ENCODE assay signal across 1 cellular context in the genomic region with DNA sequence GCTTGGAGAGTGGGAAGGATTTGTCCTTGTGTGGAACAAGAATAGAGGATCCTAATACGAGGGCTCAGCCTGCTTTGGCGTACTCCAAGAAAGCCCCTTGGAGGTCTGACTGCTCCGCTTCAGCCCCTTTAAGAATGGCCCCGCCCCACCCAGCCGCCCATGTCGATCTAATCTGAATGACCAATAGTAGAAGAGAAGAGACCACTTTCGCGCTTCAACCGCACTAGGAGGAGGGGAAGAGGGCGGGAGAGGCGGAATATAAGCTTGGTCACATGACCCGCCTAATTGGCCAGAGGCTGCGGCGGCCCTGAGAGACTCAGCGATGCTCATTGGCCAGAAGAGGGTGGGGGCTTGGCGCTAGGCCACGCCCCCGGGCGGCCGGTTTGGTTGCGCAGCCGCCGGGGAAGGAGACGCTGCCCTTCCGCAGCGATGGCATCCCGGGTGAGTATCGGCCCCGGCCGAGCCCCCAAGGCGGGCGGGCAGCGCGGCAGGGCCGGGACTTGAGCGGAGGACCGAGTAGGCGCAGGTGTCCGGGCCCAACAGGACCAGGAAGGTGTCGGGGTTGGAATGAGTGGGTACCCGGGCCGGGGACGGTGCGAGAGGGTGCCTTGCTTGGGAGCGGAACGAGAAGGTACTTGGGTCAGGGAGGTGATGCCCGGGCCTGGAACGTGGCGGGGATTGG.
TF ChIP-seq lines count a peak whose summit lies in the region.

A gene with protein sequence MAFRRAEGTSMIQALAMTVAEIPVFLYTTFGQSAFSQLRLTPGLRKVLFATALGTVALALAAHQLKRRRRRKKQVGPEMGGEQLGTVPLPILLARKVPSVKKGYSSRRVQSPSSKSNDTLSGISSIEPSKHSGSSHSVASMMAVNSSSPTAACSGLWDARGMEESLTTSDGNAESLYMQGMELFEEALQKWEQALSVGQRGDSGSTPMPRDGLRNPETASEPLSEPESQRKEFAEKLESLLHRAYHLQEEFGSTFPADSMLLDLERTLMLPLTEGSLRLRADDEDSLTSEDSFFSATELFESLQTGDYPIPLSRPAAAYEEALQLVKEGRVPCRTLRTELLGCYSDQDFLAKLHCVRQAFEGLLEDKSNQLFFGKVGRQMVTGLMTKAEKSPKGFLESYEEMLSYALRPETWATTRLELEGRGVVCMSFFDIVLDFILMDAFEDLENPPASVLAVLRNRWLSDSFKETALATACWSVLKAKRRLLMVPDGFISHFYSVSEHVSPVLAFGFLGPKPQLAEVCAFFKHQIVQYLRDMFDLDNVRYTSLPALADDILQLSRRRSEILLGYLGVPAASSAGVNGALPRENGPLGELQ (plus strand): TSS at position 386 of the 682 bp plus-strand sequence. CDS start 3,969 bp downstream, outside the sequence.

TF ChIP-seq in neural cell, 6 proteins besides CTCF, POLR2A, EP300 and RAD21 (continued from another document):
- TF ChIP-seq, protein P1, sequence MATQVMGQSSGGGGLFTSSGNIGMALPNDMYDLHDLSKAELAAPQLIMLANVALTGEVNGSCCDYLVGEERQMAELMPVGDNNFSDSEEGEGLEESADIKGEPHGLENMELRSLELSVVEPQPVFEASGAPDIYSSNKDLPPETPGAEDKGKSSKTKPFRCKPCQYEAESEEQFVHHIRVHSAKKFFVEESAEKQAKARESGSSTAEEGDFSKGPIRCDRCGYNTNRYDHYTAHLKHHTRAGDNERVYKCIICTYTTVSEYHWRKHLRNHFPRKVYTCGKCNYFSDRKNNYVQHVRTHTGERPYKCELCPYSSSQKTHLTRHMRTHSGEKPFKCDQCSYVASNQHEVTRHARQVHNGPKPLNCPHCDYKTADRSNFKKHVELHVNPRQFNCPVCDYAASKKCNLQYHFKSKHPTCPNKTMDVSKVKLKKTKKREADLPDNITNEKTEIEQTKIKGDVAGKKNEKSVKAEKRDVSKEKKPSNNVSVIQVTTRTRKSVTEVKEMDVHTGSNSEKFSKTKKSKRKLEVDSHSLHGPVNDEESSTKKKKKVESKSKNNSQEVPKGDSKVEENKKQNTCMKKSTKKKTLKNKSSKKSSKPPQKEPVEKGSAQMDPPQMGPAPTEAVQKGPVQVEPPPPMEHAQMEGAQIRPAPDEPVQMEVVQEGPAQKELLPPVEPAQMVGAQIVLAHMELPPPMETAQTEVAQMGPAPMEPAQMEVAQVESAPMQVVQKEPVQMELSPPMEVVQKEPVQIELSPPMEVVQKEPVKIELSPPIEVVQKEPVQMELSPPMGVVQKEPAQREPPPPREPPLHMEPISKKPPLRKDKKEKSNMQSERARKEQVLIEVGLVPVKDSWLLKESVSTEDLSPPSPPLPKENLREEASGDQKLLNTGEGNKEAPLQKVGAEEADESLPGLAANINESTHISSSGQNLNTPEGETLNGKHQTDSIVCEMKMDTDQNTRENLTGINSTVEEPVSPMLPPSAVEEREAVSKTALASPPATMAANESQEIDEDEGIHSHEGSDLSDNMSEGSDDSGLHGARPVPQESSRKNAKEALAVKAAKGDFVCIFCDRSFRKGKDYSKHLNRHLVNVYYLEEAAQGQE (IDR thresholded peaks at IDR 0.05; ENCODE audit: borderline replicate concordance): peak; percentile 84
